ENCODE assay signal across 40 cellular contexts in the genomic region with DNA sequence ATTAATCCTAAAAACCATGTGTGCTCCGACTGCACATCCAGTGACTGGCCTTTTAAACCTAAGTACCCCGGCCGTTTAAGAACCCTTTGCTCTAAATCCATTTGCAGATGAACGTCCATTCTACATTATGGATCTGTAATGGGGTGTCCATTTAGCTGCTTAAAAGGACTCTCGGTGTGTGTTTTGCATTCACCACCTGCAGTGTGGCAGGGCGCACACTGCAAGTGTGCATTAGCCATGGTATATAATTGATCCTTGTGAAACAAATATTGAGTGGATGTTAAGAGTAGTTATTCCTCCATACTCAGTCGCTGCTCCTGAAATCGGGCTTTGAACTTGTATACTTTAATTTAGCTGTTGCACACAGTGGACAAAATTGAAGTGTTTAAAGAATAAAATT.
"Had no signal": no experiment of that assay in that cellular context is flagged by ENCODE, and none has a peak within 500 bp of the region (broad histone marks: within the 10 kb centered on the region; RNA-seq: fewer than 3 reads in every experiment).

No MANE protein-coding gene starts in this region.

- H3K27me3 Mint-ChIP-seq: activated naive CD4-positive, alpha-beta T cell treated with anti-CD3 and anti-CD28 coated beads, Interleukin-2, amount 10 ng/mL, durations not matched to agents 7 days and 5 days; activated naive CD8-positive, alpha-beta T cell had no signal

- H3K4me3 Mint-ChIP-seq: activated naive CD4-positive, alpha-beta T cell treated with anti-CD3 and anti-CD28 coated beads for 36 hours; activated naive CD4-positive, alpha-beta T cell treated with anti-CD3 and anti-CD28 coated beads, Interleukin-2, amount 10 ng/mL, durations not matched to agents 7 days and 5 days; activated naive CD4-positive, alpha-beta T cell treated with anti-CD3 and anti-CD28 coated beads, Interleukin-2, amount 50 U/mL, for 24 hours; activated naive CD8-positive, alpha-beta T cell; activated naive CD8-positive, alpha-beta T cell treated with anti-CD3 and anti-CD28 coated beads for 36 hours; activated naive CD8-positive, alpha-beta T cell treated with anti-CD3 and anti-CD28 coated beads, Interleukin-2, amount 10 ng/mL, durations not matched to agents 7 days and 5 days; activated naive CD8-positive, alpha-beta T cell treated with anti-CD3 and anti-CD28 coated beads, Interleukin-2, amount 50 U/mL, for 24 hours; activated T-cell treated with anti-CD3 and anti-CD28 coated beads, Interleukin-2, amount 50 U/mL, for 24 hours; activated T-cell treated with anti-CD3 and anti-CD28 coated beads, Interleukin-2, amount 50 U/mL, for 4 hours; activated T-cell treated with anti-CD3 and anti-CD28 coated beads, Interleukin-2, amount 50 U/mL, for 72 hours; activated T-helper 1 cell treated with anti-CD3 and anti-CD28 coated beads, Interleukin-12 subunit alpha, Interleukin-12 subunit beta, Interleukin-2, Interleukin-4 antibody, amounts not matched to agents 30 ng/mL and 10 ng/mL and 1 ng/mL, durations not matched to agents 14 hours and 24 hours and 36 hours; activated T-helper 17 cell treated with anti-CD3 and anti-CD28 coated beads, Interleukin-2, amount 50 U/mL, for 72 hours; brain; central memory CD8-positive, alpha-beta T cell had no signal

- H3K36me3 Mint-ChIP-seq: activated naive CD4-positive, alpha-beta T cell treated with anti-CD3 and anti-CD28 coated beads, Interleukin-2, amount 10 ng/mL, durations not matched to agents 7 days and 5 days; activated naive CD4-positive, alpha-beta T cell treated with anti-CD3 and anti-CD28 coated beads, Interleukin-2, amount 50 U/mL, for 24 hours; activated naive CD4-positive, alpha-beta T cell treated with anti-CD3 and anti-CD28 coated beads, Interleukin-2, amount 50 U/mL, for 72 hours; activated naive CD8-positive, alpha-beta T cell; activated naive CD8-positive, alpha-beta T cell treated with anti-CD3 and anti-CD28 coated beads for 36 hours; activated naive CD8-positive, alpha-beta T cell treated with anti-CD3 and anti-CD28 coated beads, Interleukin-2, amount 10 ng/mL, durations not matched to agents 7 days and 5 days had no signal

- H3K9me3 Mint-ChIP-seq: activated naive CD4-positive, alpha-beta T cell treated with anti-CD3 and anti-CD28 coated beads for 36 hours; activated naive CD4-positive, alpha-beta T cell treated with anti-CD3 and anti-CD28 coated beads, Interleukin-2, amount 10 ng/mL, durations not matched to agents 7 days and 5 days; activated naive CD4-positive, alpha-beta T cell treated with anti-CD3 and anti-CD28 coated beads, Interleukin-2, amount 50 U/mL, for 24 hours; activated naive CD4-positive, alpha-beta T cell treated with anti-CD3 and anti-CD28 coated beads, Interleukin-2, amount 50 U/mL, for 72 hours; activated naive CD8-positive, alpha-beta T cell treated with anti-CD3 and anti-CD28 coated beads for 36 hours; activated naive CD8-positive, alpha-beta T cell treated with anti-CD3 and anti-CD28 coated beads, Interleukin-2, amount 10 ng/mL, durations not matched to agents 7 days and 5 days; activated naive CD8-positive, alpha-beta T cell treated with anti-CD3 and anti-CD28 coated beads, Interleukin-2, amount 50 U/mL, for 24 hours; activated T-cell treated with anti-CD3 and anti-CD28 coated beads, Interleukin-2, amount 50 U/mL, for 24 hours; activated T-cell treated with anti-CD3 and anti-CD28 coated beads, Interleukin-2, amount 50 U/mL, for 4 hours; activated T-cell treated with anti-CD3 and anti-CD28 coated beads, Interleukin-2, amount 50 U/mL, for 72 hours; activated T-helper 1 cell treated with anti-CD3 and anti-CD28 coated beads, Interleukin-12 subunit alpha, Interleukin-12 subunit beta, Interleukin-2, Interleukin-4 antibody, amounts not matched to agents 30 ng/mL and 10 ng/mL and 1 ng/mL, durations not matched to agents 14 hours and 24 hours and 36 hours; activated T-helper 17 cell treated with anti-CD3 and anti-CD28 coated beads, Interleukin-2, amount 50 U/mL, for 72 hours; activated T-helper 2 cell treated with anti-CD3 and anti-CD28 coated beads, Interferon-gamma antibody, Interleukin-2, Interleukin-4, amounts not matched to agents 10 μg/mL and 5 μg/mL and 100 μg/mL, durations not matched to agents 14 hours and 24 hours and 36 hours; brain; central memory CD8-positive, alpha-beta T cell had no signal

- H3K27ac Mint-ChIP-seq: activated naive CD4-positive, alpha-beta T cell treated with anti-CD3 and anti-CD28 coated beads for 36 hours; activated naive CD4-positive, alpha-beta T cell treated with anti-CD3 and anti-CD28 coated beads, Interleukin-2, amount 10 ng/mL, durations not matched to agents 7 days and 5 days; activated naive CD4-positive, alpha-beta T cell treated with anti-CD3 and anti-CD28 coated beads, Interleukin-2, amount 50 U/mL, for 24 hours; activated naive CD4-positive, alpha-beta T cell treated with anti-CD3 and anti-CD28 coated beads, Interleukin-2, amount 50 U/mL, for 72 hours; activated naive CD8-positive, alpha-beta T cell; activated naive CD8-positive, alpha-beta T cell treated with anti-CD3 and anti-CD28 coated beads for 36 hours; activated naive CD8-positive, alpha-beta T cell treated with anti-CD3 and anti-CD28 coated beads, Interleukin-2, amount 10 ng/mL, durations not matched to agents 7 days and 5 days; activated naive CD8-positive, alpha-beta T cell treated with anti-CD3 and anti-CD28 coated beads, Interleukin-2, amount 50 U/mL, for 24 hours; activated T-cell treated with anti-CD3 and anti-CD28 coated beads, Interleukin-2, amount 50 U/mL, for 24 hours; activated T-cell treated with anti-CD3 and anti-CD28 coated beads, Interleukin-2, amount 50 U/mL, for 72 hours; activated T-helper 1 cell treated with anti-CD3 and anti-CD28 coated beads, Interleukin-12 subunit alpha, Interleukin-12 subunit beta, Interleukin-2, Interleukin-4 antibody, amounts not matched to agents 30 ng/mL and 10 ng/mL and 1 ng/mL, durations not matched to agents 14 hours and 24 hours and 36 hours; activated T-helper 17 cell treated with anti-CD3 and anti-CD28 coated beads, Interleukin-2, amount 50 U/mL, for 72 hours; activated T-helper 2 cell treated with anti-CD3 and anti-CD28 coated beads, Interferon-gamma antibody, Interleukin-2, Interleukin-4, amounts not matched to agents 10 μg/mL and 5 μg/mL and 100 μg/mL, durations not matched to agents 14 hours and 24 hours and 36 hours; brain had no signal

- H3K4me3 ChIP-seq: adrenal gland, ascending aorta, body of pancreas, breast epithelium, cardiac muscle cell had no signal

- DNase-seq: activated effector memory CD4-positive, alpha-beta T cell treated with anti-CD3 and anti-CD28 coated beads, Interleukin-2, amount 50 U/mL, for 16 hours; activated effector memory CD4-positive, alpha-beta T cell treated with Interleukin-2 at 50 U/mL for 16 hours; activated gamma-delta T cell; activated gamma-delta T cell treated with Interleukin-2 at 50 U/mL for 16 hours; activated naive CD4-positive, alpha-beta T cell; activated naive CD4-positive, alpha-beta T cell treated with anti-CD3 and anti-CD28 coated beads for 36 hours; activated naive CD4-positive, alpha-beta T cell treated with anti-CD3 and anti-CD28 coated beads, Interleukin-2, amount 10 ng/mL, durations not matched to agents 7 days and 5 days; activated naive CD4-positive, alpha-beta T cell treated with anti-CD3 and anti-CD28 coated beads, Interleukin-2, amount 50 U/mL, for 16 hours; activated naive CD4-positive, alpha-beta T cell treated with Interleukin-2 at 50 U/mL for 16 hours; activated naive CD8-positive, alpha-beta T cell treated with anti-CD3 and anti-CD28 coated beads for 36 hours; activated naive CD8-positive, alpha-beta T cell treated with anti-CD3 and anti-CD28 coated beads, Interleukin-2, amount 10 ng/mL, durations not matched to agents 7 days and 5 days; activated naive CD8-positive, alpha-beta T cell treated with anti-CD3 and anti-CD28 coated beads, Interleukin-2, amount 50 U/mL, for 24 hours; activated T-cell treated with anti-CD3 and anti-CD28 coated beads for 4 hours; activated T-cell treated with anti-CD3 and anti-CD28 coated beads, Interleukin-2, amount 50 U/mL, for 1 hour; activated T-cell treated with anti-CD3 and anti-CD28 coated beads, Interleukin-2, amount 50 U/mL, for 24 hours; activated T-cell treated with anti-CD3 and anti-CD28 coated beads, Interleukin-2, amount 50 U/mL, for 4 hours; activated T-cell treated with anti-CD3 and anti-CD28 coated beads, Interleukin-2, amount 50 U/mL, for 48 hours; activated T-cell treated with anti-CD3 and anti-CD28 coated beads, Interleukin-2, amount 50 U/mL, for 72 hours; adrenal gland; amniotic stem cell; amygdala; anterior cingulate cortex; aorta; body of pancreas; brain microvascular endothelial cell; caudate nucleus; central memory CD4-positive, alpha-beta T cell; cerebellar nuclear complex had no signal

- H3K27me3 ChIP-seq: adrenal gland, ascending aorta, body of pancreas, brain microvascular endothelial cell, breast epithelium, cardiac muscle cell had no signal

- H3K27ac ChIP-seq: adrenal gland, ascending aorta, body of pancreas, brain microvascular endothelial cell, breast epithelium, cardiac muscle cell had no signal

- H3K36me3 ChIP-seq: adrenal gland, ascending aorta, brain microvascular endothelial cell, breast epithelium, cardiac muscle cell had no signal

- ATAC-seq: activated naive CD4-positive, alpha-beta T cell treated with anti-CD3 and anti-CD28 coated beads, Interleukin-2, amount 50 U/mL, for 72 hours; activated naive CD8-positive, alpha-beta T cell treated with anti-CD3 and anti-CD28 coated beads, Interleukin-2, amount 50 U/mL, for 24 hours; activated T-cell treated with anti-CD3 and anti-CD28 coated beads, Interleukin-2, amount 50 U/mL, for 4 hours; activated T-cell treated with anti-CD3 and anti-CD28 coated beads, Interleukin-2, amount 50 U/mL, for 72 hours; activated T-helper 17 cell treated with anti-CD3 and anti-CD28 coated beads, Interleukin-2, amount 50 U/mL, for 72 hours; body of pancreas had no signal

- H3K4me1 Mint-ChIP-seq: activated naive CD4-positive, alpha-beta T cell treated with anti-CD3 and anti-CD28 coated beads, Interleukin-2, amount 10 ng/mL, durations not matched to agents 7 days and 5 days; activated naive CD4-positive, alpha-beta T cell treated with anti-CD3 and anti-CD28 coated beads, Interleukin-2, amount 50 U/mL, for 24 hours; activated naive CD8-positive, alpha-beta T cell treated with anti-CD3 and anti-CD28 coated beads for 36 hours; activated naive CD8-positive, alpha-beta T cell treated with anti-CD3 and anti-CD28 coated beads, Interleukin-2, amount 10 ng/mL, durations not matched to agents 7 days and 5 days; activated naive CD8-positive, alpha-beta T cell treated with anti-CD3 and anti-CD28 coated beads, Interleukin-2, amount 50 U/mL, for 24 hours; activated T-helper 17 cell treated with anti-CD3 and anti-CD28 coated beads, Interleukin-2, amount 50 U/mL, for 72 hours; central memory CD8-positive, alpha-beta T cell had no signal

- H3K9me3 ChIP-seq: adrenal gland, ascending aorta, body of pancreas, breast epithelium had no signal

- FAIRE-seq: astrocyte had no signal
